Comparison of ENCODE assay signal across 10 cellular contexts in genomic region chr9:136096505-136097001, GRCh38. TPM values are rescaled to one million over a fixed set of nuclear protein-coding genes. Genes with fewer than 3 reads are reported as not detected.
A peak's percentile ranks its signal among the peaks of the same experiment; 100 is the strongest.
DNase-seq lines count a peak whose midpoint lies in the region; ATAC-seq and TF ChIP-seq lines count a peak whose summit lies in the region.
"Had no signal": no experiment of that assay in that cellular context is flagged by ENCODE, and none has a peak within 500 bp of the region (broad histone marks: within the 10 kb centered on the region; RNA-seq: fewer than 3 reads in every experiment).

No MANE protein-coding gene starts in this region.

- intact Hi-C loops in activated B cell treated with CpG ODN at 0.5 μM for 24 hours (cut with micrococcal nuclease) = no loop called here
- intact Hi-C loops in lower leg skin (cut with DNase I; ENCODE audit: low total_unique reads) = no loop called here

- TF ChIP-seq POLR2A in lower leg skin (IDR thresholded peaks at IDR 0.05) = no peak

- TF ChIP-seq CTCF in activated B cell treated with CpG ODN at 0.5 μM for 24 hours (IDR thresholded peaks at IDR 0.05) (no peak), lower leg skin (IDR thresholded peaks at IDR 0.05) (no peak)

- WGBS in lower leg skin, 2 donors = 68 to 78% methylated on average over 5 of the region's 5 CpGs

- H3K27me3 Mint-ChIP-seq in activated T-cell treated with anti-CD3 and anti-CD28 coated beads, Interleukin-2, amount 50 U/mL, for 24 hours = no peaks in the 10 kb centered on the region
- H3K27me3 Mint-ChIP-seq in activated B cell treated with CpG ODN at 0.5 μM for 24 hours = peaks cover 26% of the 10 kb centered on the region
- H3K27me3 Mint-ChIP-seq in immature natural killer cell (ENCODE audit: low read depth in 3 of 3) = peaks cover 0 to 13% (median 0%) of the 10 kb centered on the region in 3 donors
- peaks cover 78% of the 10 kb centered on the region for H3K27me3 Mint-ChIP-seq in stimulated activated memory B cell treated with anti-CD40 and anti-IgM and Interleukin-4, amounts not matched to agents 10 μg/mL and 1 μg/mL and 100 μg/mL, for 72 hours

- peaks cover 16% of the 10 kb centered on the region for H3K4me1 Mint-ChIP-seq in activated T-cell treated with anti-CD3 and anti-CD28 coated beads, Interleukin-2, amount 50 U/mL, for 24 hours (ENCODE audit: low read depth)
- peaks cover 2% of the 10 kb centered on the region for H3K4me1 Mint-ChIP-seq in activated B cell treated with CpG ODN at 0.5 μM for 24 hours
- H3K4me1 Mint-ChIP-seq in immature natural killer cell = peaks cover 17 to 29% of the 10 kb centered on the region in 2 donors
- H3K4me1 Mint-ChIP-seq in stimulated activated memory B cell treated with anti-CD40 and anti-IgM and Interleukin-4, amounts not matched to agents 10 μg/mL and 1 μg/mL and 100 μg/mL, for 72 hours = peaks cover 7% of the 10 kb centered on the region

- POLR2A ChIA-PET in activated B cell treated with CpG ODN at 0.5 μM for 24 hours (lab: Charles Lee) = interaction anchor here (0.6 kb wide), 1 partner anchor 13 kb away, joined by 3 read pairs; no protein-coding TSS in a partner anchor

- peaks cover 2% of the 10 kb centered on the region for H3K36me3 Mint-ChIP-seq in activated T-cell treated with anti-CD3 and anti-CD28 coated beads, Interleukin-2, amount 50 U/mL, for 24 hours (ENCODE audit: low read depth)
- H3K36me3 Mint-ChIP-seq in activated B cell treated with CpG ODN at 0.5 μM for 24 hours (ENCODE audit: low read depth) (no peaks in the 10 kb centered on the region), immature natural killer cell (no peaks in the 10 kb centered on the region)
- no peaks in the 10 kb centered on the region for H3K36me3 Mint-ChIP-seq in stimulated activated memory B cell treated with anti-CD40 and anti-IgM and Interleukin-4, amounts not matched to agents 10 μg/mL and 1 μg/mL and 100 μg/mL, for 72 hours

- no peak overlapping the region for H3K4me3 ChIP-seq in lower leg skin (ENCODE audit: low read depth, poor library complexity, severe bottlenecking)

- DNase-seq in activated T-cell treated with anti-CD3 and anti-CD28 coated beads, Interleukin-2, amount 50 U/mL, for 24 hours = no peak
- DNase-seq in activated T-cell treated with anti-CD3 and anti-CD28 coated beads for 4 hours (no peak), activated B cell treated with CpG ODN at 0.5 μM for 24 hours (no peak), immature natural killer cell (no peak), lower leg skin (ENCODE audit: low spot score in 2 of 2) (no peak)
- DNase-seq: PC-3 had no signal

- H3K27ac Mint-ChIP-seq in activated T-cell treated with anti-CD3 and anti-CD28 coated beads, Interleukin-2, amount 50 U/mL, for 24 hours = no peak overlapping the region
- H3K27ac Mint-ChIP-seq in activated B cell treated with CpG ODN at 0.5 μM for 24 hours (no peak overlapping the region), immature natural killer cell (peak overlapping the region in 4 of 6 donors; percentile 23 to 72 (median 48))
- H3K27ac Mint-ChIP-seq in stimulated activated memory B cell treated with anti-CD40 and anti-IgM and Interleukin-4, amounts not matched to agents 10 μg/mL and 1 μg/mL and 100 μg/mL, for 72 hours = no peak overlapping the region

- ATAC-seq in activated B cell treated with CpG ODN at 0.5 μM for 24 hours (ENCODE audit: low read depth) (no peak), GM19351 (IDR thresholded peaks at IDR 0.05; ENCODE audit: unreplicated experiment) (no peak), GM19452 (IDR thresholded peaks at IDR 0.05; ENCODE audit: unreplicated experiment) (no peak)
- no peak for ATAC-seq in stimulated activated memory B cell treated with anti-CD40 and anti-IgM and Interleukin-4, amounts not matched to agents 10 μg/mL and 1 μg/mL and 100 μg/mL, for 72 hours
- ATAC-seq: sciatic nerve had no signal

- H3K4me3 Mint-ChIP-seq in activated T-cell treated with anti-CD3 and anti-CD28 coated beads, Interleukin-2, amount 50 U/mL, for 24 hours = peak overlapping the region; percentile 67
- H3K4me3 Mint-ChIP-seq in activated B cell treated with CpG ODN at 0.5 μM for 24 hours (peak overlapping the region; percentile 52), immature natural killer cell (peak overlapping the region; percentile 48 to 83 (median 71))
- peak overlapping the region; percentile 56 for H3K4me3 Mint-ChIP-seq in stimulated activated memory B cell treated with anti-CD40 and anti-IgM and Interleukin-4, amounts not matched to agents 10 μg/mL and 1 μg/mL and 100 μg/mL, for 72 hours

- CTCF ChIA-PET in activated B cell treated with CpG ODN at 0.5 μM for 24 hours (lab: Charles Lee) = no interaction called here

- no peaks in the 10 kb centered on the region for H3K9me3 Mint-ChIP-seq in activated T-cell treated with anti-CD3 and anti-CD28 coated beads, Interleukin-2, amount 50 U/mL, for 24 hours
- H3K9me3 Mint-ChIP-seq in activated B cell treated with CpG ODN at 0.5 μM for 24 hours = no peaks in the 10 kb centered on the region
- no peaks in the 10 kb centered on the region for H3K9me3 Mint-ChIP-seq in immature natural killer cell
- no peaks in the 10 kb centered on the region for H3K9me3 Mint-ChIP-seq in stimulated activated memory B cell treated with anti-CD40 and anti-IgM and Interleukin-4, amounts not matched to agents 10 μg/mL and 1 μg/mL and 100 μg/mL, for 72 hours

RNA-seq across cellular contexts. Expression of gene NACC2, which starts 1.5 kb away (rescaled TPM):
- total RNA-seq in activated B cell treated with CpG ODN at 0.5 μM for 24 hours (1.5 and 1.6 TPM in 2 replicates), lower leg skin (10 to 100 TPM in 3 of 4 donors, 1 to 10 TPM in 1; 9.1 to 17.3 (median 13.4) TPM)
- polyA plus RNA-seq in immature natural killer cell = 1 to 10 TPM; 2.1 to 6.2 (median 2.8) TPM

RNA-seq across cellular contexts. Expression of gene TMEM250, which starts 22.1 kb away (rescaled TPM):
- total RNA-seq in activated B cell treated with CpG ODN at 0.5 μM for 24 hours (23.3 and 23.4 TPM in 2 replicates), lower leg skin (10 to 100 TPM; 52.3 to 62.9 (median 55.1) TPM)
- polyA plus RNA-seq in immature natural killer cell = 10 to 100 TPM; 44.3 to 78.6 (median 44.6) TPM

Comparison
In these comparisons a context has a peak if more than half of its experiments do, and no peak if none do; other contexts are left out.
1. H3K27ac Mint-ChIP-seq: peak in immature natural killer cell (4 of 6); none in activated T-cell treated with anti-CD3 and anti-CD28 coated beads, Interleukin-2, amount 50 U/mL, for 24 hours (single experiment), activated B cell treated with CpG ODN at 0.5 μM for 24 hours (single experiment) and stimulated activated memory B cell treated with anti-CD40 and anti-IgM and Interleukin-4, amounts not matched to agents 10 μg/mL and 1 μg/mL and 100 μg/mL, for 72 hours (single experiment).
2. Peak in every context shown above with its lines, with median percentiles within 50 percentile points of each other: H3K4me3 Mint-ChIP-seq.